ENCODE assay signal across 10 cellular contexts in genomic region chr1:27536004-27536757, GRCh38. TPM values are rescaled to one million over a fixed set of nuclear protein-coding genes. Genes with fewer than 3 reads are reported as not detected.
DNase-seq lines count a peak whose midpoint lies in the region; ATAC-seq and TF ChIP-seq lines count a peak whose summit lies in the region.
"Had no signal": no experiment of that assay in that cellular context is flagged by ENCODE, and none has a peak within 500 bp of the region (broad histone marks: within the 10 kb centered on the region; RNA-seq: fewer than 3 reads in every experiment).

No MANE protein-coding gene starts in this region.

- H3K27me3 ChIP-seq in NT2/D1 (ENCODE audit: insufficient read depth, insufficient read length) (no peaks in the 10 kb centered on the region), colonic mucosa (no peaks in the 10 kb centered on the region), lower lobe of right lung (ENCODE audit: low read depth) (no peaks in the 10 kb centered on the region), spleen (replicated peaks in 1 of 7) (no peaks in the 10 kb centered on the region), HAP-1 (ENCODE audit: low read depth) (no peaks in the 10 kb centered on the region), upper lobe of left lung (no peaks in the 10 kb centered on the region)
- H3K27me3 ChIP-seq: pancreas had no signal

- H3K4me3 ChIP-seq in NT2/D1 (ENCODE audit: insufficient read length, low read depth) (no peak overlapping the region), colonic mucosa (no peak overlapping the region), lower lobe of right lung (no peak overlapping the region), spleen (no peak overlapping the region), HAP-1 (no peak overlapping the region), upper lobe of left lung (no peak overlapping the region)
- H3K4me3 ChIP-seq: pancreas had no signal

- H3K9me3 ChIP-seq in NT2/D1 (ENCODE audit: insufficient read depth, low read length) = no peaks in the 10 kb centered on the region
- no peaks in the 10 kb centered on the region for H3K9me3 ChIP-seq in colonic mucosa
- no peaks in the 10 kb centered on the region for H3K9me3 ChIP-seq in lower lobe of right lung
- no peaks in the 10 kb centered on the region for H3K9me3 ChIP-seq in spleen
- H3K9me3 ChIP-seq in HAP-1 = no peaks in the 10 kb centered on the region
- no peaks in the 10 kb centered on the region for H3K9me3 ChIP-seq in upper lobe of left lung
- H3K9me3 ChIP-seq: Caco-2, pancreas had no signal

- TF ChIP-seq CTCF in colonic mucosa (IDR thresholded peaks at IDR 0.05) = no peak
- no peak for TF ChIP-seq CTCF in lower lobe of right lung (IDR thresholded peaks at IDR 0.05)
- TF ChIP-seq CTCF in spleen (IDR thresholded peaks at IDR 0.05 in 8 of 11, conservative IDR thresholded peaks at IDR 0.05 in 3 of 11) = no peak
- no peak for TF ChIP-seq CTCF in upper lobe of left lung (IDR thresholded peaks at IDR 0.05)

- H3K4me1 ChIP-seq in NT2/D1 (ENCODE audit: insufficient read depth, insufficient read length) (peaks cover 55% of the 10 kb centered on the region), colonic mucosa (peaks cover 9% of the 10 kb centered on the region), lower lobe of right lung (peaks cover 27% of the 10 kb centered on the region), spleen (peaks cover 0 to 61% (median 30%) of the 10 kb centered on the region in 6 donors), HAP-1 (peaks cover 5% of the 10 kb centered on the region), upper lobe of left lung (peaks cover 15 to 30% (median 18%) of the 10 kb centered on the region in 4 donors)
- H3K4me1 ChIP-seq: Caco-2 had no signal

- in situ Hi-C loops in HAP-1 (cut with MboI; ENCODE audit: low sequenced_read_pairs) = no loop called here

- TF ChIP-seq EP300 in upper lobe of left lung (IDR thresholded peaks at IDR 0.05) = no peak

- intact Hi-C loops in colonic mucosa (cut with DNase I) (no loop called here), lower lobe of right lung (cut with DNase I) (no loop called here), spleen (cut with DNase I; ENCODE audit: low total_unique reads) (no loop called here)

- H3K9ac ChIP-seq in NT2/D1 (ENCODE audit: insufficient read length, low read depth) (peak overlapping the region; percentile 80), colonic mucosa (ENCODE audit: low read depth in 2 of 2, low read length in 2 of 2) (peak overlapping the region; percentile 14 to 38)

- TF ChIP-seq POLR2A in spleen (IDR thresholded peaks at IDR 0.05) = no peak
- no peak for TF ChIP-seq POLR2A in upper lobe of left lung (IDR thresholded peaks at IDR 0.05)

- no peak for ATAC-seq in lower lobe of right lung
- no peak for ATAC-seq in upper lobe of left lung (ENCODE audit: low FRiP score in 2 of 2)

- no peak overlapping the region for H3K27ac ChIP-seq in colonic mucosa
- peak overlapping the region; percentile 36 for H3K27ac ChIP-seq in lower lobe of right lung
- peak overlapping the region in 6 of 8 donors; percentile 4 to 57 (median 42) for H3K27ac ChIP-seq in spleen
- H3K27ac ChIP-seq in upper lobe of left lung = no peak overlapping the region

- H3K36me3 ChIP-seq in NT2/D1 (ENCODE audit: insufficient read depth, insufficient read length, low read length) (peaks cover 42% of the 10 kb centered on the region), colonic mucosa (no peaks in the 10 kb centered on the region), lower lobe of right lung (peaks cover 18% of the 10 kb centered on the region), spleen (peaks cover 0 to 52% (median 4%) of the 10 kb centered on the region in 6 donors), HAP-1 (replicated peaks) (no peaks in the 10 kb centered on the region), upper lobe of left lung (peaks cover 0 to 29% (median 5%) of the 10 kb centered on the region in 4 donors)
- H3K36me3 ChIP-seq: pancreas had no signal

- DNase-seq in NT2/D1 (ENCODE audit: low read depth, low spot score) (no peak), colonic mucosa (no peak), lower lobe of right lung (no peak), spleen (no peak), NCI-H128 (lab: John Stamatoyannopoulos, UW; ENCODE audit: unreplicated experiment) (no peak), NCI-H2107 (lab: John Stamatoyannopoulos, UW) (no peak), HAP-1 (ENCODE audit: low spot score in 2 of 2) (no peak), upper lobe of left lung (no peak)
- DNase-seq: Caco-2 had no signal

- 80 to 87% (median 84%) methylated on average over 15 of the region's 15 CpGs for WGBS in spleen, 5 donors
- WGBS in upper lobe of left lung, 2 donors = 83 to 85% methylated on average over 13 to 15 of the region's 15 CpGs

RNA-seq across cellular contexts. Expression of gene WASF2, which starts 46.2 kb away (rescaled TPM):
- total RNA-seq in colonic mucosa (100 to 1,000 TPM; 120 to 168 TPM), lower lobe of right lung (159 TPM), spleen (100 to 1,000 TPM in 4 of 7 donors, 10 to 100 TPM in 3; 92.1 to 196 (median 129) TPM), upper lobe of left lung (100 to 1,000 TPM in 2 of 6 donors, 10 to 100 TPM in 4; 53.4 to 158 (median 62.2) TPM)
- polyA plus RNA-seq in spleen = 10 to 100 TPM; 17.2 to 36.8 (median 23.5) TPM

Comparison
In these comparisons a context has a peak if more than half of its experiments do, and no peak if none do; other contexts are left out.
1. H3K27ac ChIP-seq: peak in lower lobe of right lung (single experiment) and spleen (6 of 8); none in colonic mucosa (single experiment) and upper lobe of left lung (0 of 4).